8 cellular contexts compared by ENCODE assay signal in the genomic region with DNA sequence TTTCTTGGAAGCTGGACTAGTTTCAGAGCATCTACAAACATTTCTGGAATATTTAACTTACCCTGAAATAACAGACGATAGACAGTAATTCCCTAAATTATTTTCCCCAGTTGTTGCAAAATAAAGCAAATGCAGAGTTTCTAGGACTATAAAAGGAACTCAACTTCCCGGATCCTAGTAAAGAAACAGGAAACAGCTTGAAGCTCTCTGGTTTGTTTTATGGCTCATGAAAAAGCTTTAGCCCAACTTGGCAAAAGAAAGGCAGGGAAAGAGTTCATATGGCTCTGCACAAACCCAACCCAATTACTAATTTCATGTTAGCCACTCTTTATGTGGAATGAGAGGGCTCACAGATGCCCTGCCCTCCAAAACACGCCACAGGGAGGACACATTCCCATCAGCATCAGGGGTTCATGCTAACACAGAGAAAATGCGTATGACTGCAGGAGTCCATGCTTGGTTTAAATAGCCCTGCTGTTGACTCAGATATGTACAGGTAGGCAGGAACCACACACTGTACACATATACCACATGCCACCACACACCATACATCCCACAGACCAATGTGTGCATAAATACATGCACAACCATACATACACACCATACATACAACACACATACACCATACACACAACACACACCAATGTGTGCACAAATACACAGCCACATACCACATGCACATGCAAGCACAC.
DNase-seq lines count a peak whose midpoint lies in the region; ATAC-seq, FAIRE-seq and TF ChIP-seq lines count a peak whose summit lies in the region.
"Not testable (repeated sequence)": the region's sequence is repeated elsewhere in the genome, so short reads cannot be mapped to it uniquely, and the experiment has no call there.

No MANE protein-coding gene starts in this region.

- not testable (repeated sequence) for H2AFZ ChIP-seq in PC-3 (ENCODE audit: low read length); endothelial cell of umbilical vein (ENCODE audit: low read depth, low read length)

- intact Hi-C loops in PC-3 (cut with micrococcal nuclease); activated CD4-positive, alpha-beta T cell treated with anti-CD3 and anti-CD28 coated beads for 36 hours (cut with DNase I, micrococcal nuclease); endothelial cell of umbilical vein (cut with micrococcal nuclease); Right ventricle myocardium superior (cut with DNase I); left colon (cut with DNase I, micrococcal nuclease): not testable (repeated sequence)

- peak; percentile 44 for ATAC-seq in PC-3
- peak; percentile 44 for ATAC-seq in activated CD4-positive, alpha-beta T cell treated with anti-CD3 and anti-CD28 coated beads for 36 hours
- peak; percentile 28 to 44 for ATAC-seq in activated T-cell treated with anti-CD3 and anti-CD28 coated beads, Interleukin-2, amount 50 U/mL, for 72 hours (replicated peaks in 1 of 2)
- peak; percentile 44 for ATAC-seq in Right ventricle myocardium superior (ENCODE audit: poor library complexity)
- ATAC-seq in left colon: peak; percentile 72
- ATAC-seq in stimulated activated naive CD8-positive, alpha-beta T cell treated with anti-CD3 and anti-CD28 coated beads, Interleukin-15, amount 100 ng/mL, for 72 hours: peak; percentile 73

- H3K79me2 ChIP-seq in PC-3 (ENCODE audit: low read length); endothelial cell of umbilical vein (ENCODE audit: control insufficient read depth, insufficient read depth, low read length): not testable (repeated sequence)

- dilution Hi-C loops in endothelial cell of umbilical vein (cut with MboI; ENCODE audit: extremely low pct_ligation_motif_present, low sequenced_read_pairs): not testable (repeated sequence)

- H3K4me1 ChIP-seq in PC-3 (ENCODE audit: insufficient read depth, low read length); endothelial cell of umbilical vein (ENCODE audit: control insufficient read depth, extremely low read depth, insufficient read depth, low read length): not testable (repeated sequence)

- CTCF ChIA-PET in PC-3 (lab: Charles Lee); activated CD4-positive, alpha-beta T cell treated with anti-CD3 and anti-CD28 coated beads for 36 hours (lab: Charles Lee); endothelial cell of umbilical vein (lab: Charles Lee): not testable (repeated sequence)

- not testable (repeated sequence) for H3K27ac ChIP-seq in PC-3 (ENCODE audit: low read length); endothelial cell of umbilical vein (ENCODE audit: insufficient read depth, low read depth, low read length)

- H3K4me3 ChIP-seq in PC-3 (ENCODE audit: low read length); endothelial cell of umbilical vein (replicated peaks in 1 of 3; ENCODE audit: insufficient read depth in 1 of 3, low read depth in 1 of 3, low read length in 3 of 3): not testable (repeated sequence)

- FAIRE-seq in endothelial cell of umbilical vein (lab: Jason Lieb, UNC): not testable (repeated sequence)

- POLR2A ChIA-PET in PC-3 (lab: Charles Lee; ENCODE audit: unreplicated experiment); activated CD4-positive, alpha-beta T cell treated with anti-CD3 and anti-CD28 coated beads for 36 hours (lab: Charles Lee); endothelial cell of umbilical vein (lab: Charles Lee): not testable (repeated sequence)

- not testable (repeated sequence) for H3K9me3 ChIP-seq in PC-3 (ENCODE audit: low read length); endothelial cell of umbilical vein (replicated peaks; ENCODE audit: control insufficient read depth, insufficient read depth, low read length)

- H3K27ac Mint-ChIP-seq in activated CD4-positive, alpha-beta T cell treated with anti-CD3 and anti-CD28 coated beads for 36 hours; activated T-cell treated with anti-CD3 and anti-CD28 coated beads, Interleukin-2, amount 50 U/mL, for 72 hours; stimulated activated naive CD8-positive, alpha-beta T cell treated with anti-CD3 and anti-CD28 coated beads, Interleukin-15, amount 100 ng/mL, for 72 hours: not testable (repeated sequence)
- peak overlapping the region in 2 of 3 experiments; percentile 68 to 84 for H3K27ac Mint-ChIP-seq in nephron

- H3K4me2 ChIP-seq in PC-3 (ENCODE audit: low read length); endothelial cell of umbilical vein (ENCODE audit: insufficient read depth, low read length): not testable (repeated sequence)

- not testable (repeated sequence) for H3K4me1 Mint-ChIP-seq in activated CD4-positive, alpha-beta T cell treated with anti-CD3 and anti-CD28 coated beads for 36 hours; activated T-cell treated with anti-CD3 and anti-CD28 coated beads, Interleukin-2, amount 50 U/mL, for 72 hours (ENCODE audit: low read depth); nephron; stimulated activated naive CD8-positive, alpha-beta T cell treated with anti-CD3 and anti-CD28 coated beads, Interleukin-15, amount 100 ng/mL, for 72 hours

- H3K27me3 ChIP-seq in PC-3 (ENCODE audit: low read length); endothelial cell of umbilical vein (ENCODE audit: control insufficient read depth in 2 of 2, insufficient read depth in 2 of 2, low read length in 2 of 2): not testable (repeated sequence)

- not testable (repeated sequence) for H4K20me1 ChIP-seq in PC-3 (ENCODE audit: low read length); endothelial cell of umbilical vein (replicated peaks; ENCODE audit: control insufficient read depth, extremely low read depth, insufficient read depth, low read length)

- not testable (repeated sequence) for TF ChIP-seq POLR2A in endothelial cell of umbilical vein (IDR thresholded peaks at IDR 0.05; ENCODE audit: low read depth, low read length)

- not testable (repeated sequence) for H3K9me3 Mint-ChIP-seq in activated CD4-positive, alpha-beta T cell treated with anti-CD3 and anti-CD28 coated beads for 36 hours (ENCODE audit: low read depth); activated T-cell treated with anti-CD3 and anti-CD28 coated beads, Interleukin-2, amount 50 U/mL, for 72 hours; nephron; stimulated activated naive CD8-positive, alpha-beta T cell treated with anti-CD3 and anti-CD28 coated beads, Interleukin-15, amount 100 ng/mL, for 72 hours

- H3K36me3 ChIP-seq in PC-3 (ENCODE audit: low read depth, low read length); endothelial cell of umbilical vein (ENCODE audit: control insufficient read depth in 2 of 2, extremely low read depth in 1 of 2, insufficient read depth in 2 of 2, low read length in 2 of 2): not testable (repeated sequence)

- not testable (repeated sequence) for BruUV-seq in PC-3 (replicated peaks; lab: Mats Ljungman, UMichigan); endothelial cell of umbilical vein (replicated peaks; lab: Mats Ljungman, UMichigan)

- not testable (repeated sequence) for H3K9me2 ChIP-seq in PC-3 (replicated peaks; ENCODE audit: low read length)

- H3K27me3 Mint-ChIP-seq in activated CD4-positive, alpha-beta T cell treated with anti-CD3 and anti-CD28 coated beads for 36 hours; activated T-cell treated with anti-CD3 and anti-CD28 coated beads, Interleukin-2, amount 50 U/mL, for 72 hours (ENCODE audit: low read depth); nephron (ENCODE audit: low read depth); stimulated activated naive CD8-positive, alpha-beta T cell treated with anti-CD3 and anti-CD28 coated beads, Interleukin-15, amount 100 ng/mL, for 72 hours: not testable (repeated sequence)

- not testable (repeated sequence) for DNase-seq in PC-3; activated CD4-positive, alpha-beta T cell treated with anti-CD3 and anti-CD28 coated beads for 36 hours; activated T-cell treated with anti-CD3 and anti-CD28 coated beads, Interleukin-2, amount 50 U/mL, for 72 hours; Right ventricle myocardium superior; left colon; stimulated activated naive CD8-positive, alpha-beta T cell treated with anti-CD3 and anti-CD28 coated beads, Interleukin-15, amount 100 ng/mL, for 72 hours
- peak; percentile 40 for DNase-seq in endothelial cell of umbilical vein (ENCODE audit: low read depth, low spot score)

- not testable (repeated sequence) for H3F3A ChIP-seq in PC-3 (ENCODE audit: low read length, unreplicated experiment)

- not testable (repeated sequence) for TF ChIP-seq CTCF in PC-3 (conservative IDR thresholded peaks at IDR 0.05; ENCODE audit: low read depth, low read length); endothelial cell of umbilical vein (IDR thresholded peaks at IDR 0.05; ENCODE audit: extremely low read depth in 1 of 2, insufficient read depth in 1 of 2, low read depth in 1 of 2, low read length in 2 of 2); nephron (IDR thresholded peaks at IDR 0.05; ENCODE audit: unreplicated experiment in 3 of 3)

- H3K9me1 ChIP-seq in endothelial cell of umbilical vein (replicated peaks; ENCODE audit: control insufficient read depth, extremely low read depth, insufficient read depth, low read length): not testable (repeated sequence)

- not testable (repeated sequence) for H3K36me3 Mint-ChIP-seq in activated CD4-positive, alpha-beta T cell treated with anti-CD3 and anti-CD28 coated beads for 36 hours (ENCODE audit: low read depth); activated T-cell treated with anti-CD3 and anti-CD28 coated beads, Interleukin-2, amount 50 U/mL, for 72 hours (ENCODE audit: insufficient read depth in 2 of 2); nephron (ENCODE audit: low read depth)

- not testable (repeated sequence) for H3K9ac ChIP-seq in PC-3 (ENCODE audit: low read length); endothelial cell of umbilical vein (replicated peaks; ENCODE audit: extremely low read depth, insufficient read depth, low read length)

- H3K4me3 Mint-ChIP-seq in activated CD4-positive, alpha-beta T cell treated with anti-CD3 and anti-CD28 coated beads for 36 hours; activated T-cell treated with anti-CD3 and anti-CD28 coated beads, Interleukin-2, amount 50 U/mL, for 72 hours; nephron; stimulated activated naive CD8-positive, alpha-beta T cell treated with anti-CD3 and anti-CD28 coated beads, Interleukin-15, amount 100 ng/mL, for 72 hours: not testable (repeated sequence)
